29 cellular contexts compared by ENCODE assay signal in the genomic region with DNA sequence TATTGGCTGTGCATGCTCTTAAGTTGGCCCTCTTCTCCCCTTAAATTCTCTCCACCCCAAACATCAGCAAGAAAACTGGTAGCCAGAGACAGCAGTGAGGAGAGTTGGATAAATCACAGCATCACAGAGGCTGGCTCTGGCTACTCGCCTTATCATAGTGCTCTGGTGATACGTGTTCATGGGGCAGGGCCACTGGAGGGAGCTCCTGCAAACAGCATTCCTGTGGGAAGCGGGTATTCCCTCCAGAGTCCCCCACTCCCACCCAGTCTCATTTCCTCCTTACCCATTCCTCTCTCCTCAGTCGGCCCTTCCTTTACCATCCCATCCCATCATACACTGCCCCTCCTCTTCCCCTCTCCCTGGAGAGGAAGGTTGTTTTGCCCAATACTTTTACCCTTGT. TPM values are rescaled to one million over a fixed set of nuclear protein-coding genes. Genes with fewer than 3 reads are reported as not detected.
DNase-seq lines count a peak whose midpoint lies in the region; ATAC-seq, FAIRE-seq and TF ChIP-seq lines count a peak whose summit lies in the region.
"Had no signal": no experiment of that assay in that cellular context is flagged by ENCODE, and none has a peak within 500 bp of the region (broad histone marks: within the 10 kb centered on the region; RNA-seq: fewer than 3 reads in every experiment).

No MANE protein-coding gene starts in this region.

- peaks cover 30% of the 10 kb centered on the region for H3K27me3 Mint-ChIP-seq in glutamatergic neuron (ENCODE audit: unreplicated experiment)

- peaks cover 37% of the 10 kb centered on the region for H3K9me3 Mint-ChIP-seq in glutamatergic neuron (ENCODE audit: unreplicated experiment)
- H3K9me3 Mint-ChIP-seq: activated naive CD4-positive, alpha-beta T cell treated with anti-CD3 and anti-CD28 coated beads, Interleukin-2, amount 50 U/mL, for 72 hours; activated T-cell treated with anti-CD3 and anti-CD28 coated beads, Interleukin-2, amount 50 U/mL, for 72 hours; CD4-positive, alpha-beta T cell; nephron; stimulated activated memory B cell treated with anti-CD40 and anti-IgM and Interleukin-4, amounts not matched to agents 10 μg/mL and 1 μg/mL and 100 μg/mL, for 72 hours had no signal

- H3K9me3 ChIP-seq in HepG2 (ENCODE audit: low read length) (no peaks in the 10 kb centered on the region), right lobe of liver (no peaks in the 10 kb centered on the region), breast epithelium (no peaks in the 10 kb centered on the region)
- H3K9me3 ChIP-seq: ascending aorta, esophagus squamous epithelium, thoracic aorta had no signal

- in situ Hi-C loops in HepG2 (cut with HindIII; ENCODE audit: extremely low pct_ligation_motif_present, low pct_unique_long_range_greater_than_20kb) = no loop called here

- no peak for TF ChIP-seq EP300 in HepG2 (IDR thresholded peaks at IDR 0.05; ENCODE audit: low read depth in 2 of 2, low read length in 2 of 2)
- no peak for TF ChIP-seq EP300 in HepG2 (CRISPR knock-in tag; IDR thresholded peaks at IDR 0.05; ENCODE audit: borderline replicate concordance)

- H3K36me3 ChIP-seq in HepG2 (replicated peaks in 1 of 2; ENCODE audit: control insufficient read depth in 1 of 2, insufficient read depth in 2 of 2, low read length in 2 of 2) (no peaks in the 10 kb centered on the region), right lobe of liver (no peaks in the 10 kb centered on the region), breast epithelium (no peaks in the 10 kb centered on the region)
- H3K36me3 ChIP-seq: ascending aorta, esophagus squamous epithelium, thoracic aorta had no signal

- POLR2A ChIA-PET in HepG2 (lab: Yijun Ruan, JAX) (no interaction called here), RWPE1 (lab: Yijun Ruan, JAX; ENCODE audit: low non-redundant PET) (no interaction called here)

- H3K27ac Mint-ChIP-seq in glutamatergic neuron (ENCODE audit: unreplicated experiment) = peak overlapping the region; percentile 46
- H3K27ac Mint-ChIP-seq: activated CD4-positive, alpha-beta T cell treated with anti-CD3 and anti-CD28 coated beads for 36 hours; activated T-cell treated with anti-CD3 and anti-CD28 coated beads, Interleukin-2, amount 50 U/mL, for 72 hours; CD4-positive, alpha-beta T cell; nephron; stimulated activated memory B cell treated with anti-CD40 and anti-IgM and Interleukin-4, amounts not matched to agents 10 μg/mL and 1 μg/mL and 100 μg/mL, for 72 hours had no signal

- TF ChIP-seq CTCF in HepG2 (CRISPR knock-in tag; IDR thresholded peaks at IDR 0.05) (0 out of 2 replicates have a peak, but pooled peaks have one; percentile 20), right lobe of liver (IDR thresholded peaks at IDR 0.05) (no peak), RWPE1 (conservative IDR thresholded peaks at IDR 0.05; ENCODE audit: low read depth) (no peak), glutamatergic neuron (IDR thresholded peaks at IDR 0.05; ENCODE audit: partially characterized antibody, unreplicated experiment) (no peak), breast epithelium (IDR thresholded peaks at IDR 0.05) (no peak)

- no peak for TF ChIP-seq RAD21 in HepG2 (CRISPR knock-in tag; IDR thresholded peaks at IDR 0.05)

- H3K79me2 ChIP-seq in HepG2 (ENCODE audit: insufficient read depth, low read length) = no peaks in the 10 kb centered on the region

- CTCF ChIA-PET in HepG2 (lab: Yijun Ruan, JAX; ENCODE audit: low intra/inter-chr PET ratio, low total read pairs) (no interaction called here), RWPE1 (lab: Yijun Ruan, JAX) (interaction anchor here (0.6 kb wide), 1 partner anchor 248 kb away, joined by 3 read pairs; no protein-coding TSS in a partner anchor)

- no TSS peak for BruUV-seq in HepG2 (replicated peaks; lab: Mats Ljungman, UMichigan)

- TF ChIP-seq POLR2A in HepG2 (IDR thresholded peaks at IDR 0.05; ENCODE audit: insufficient read depth in 1 of 2, low read depth in 2 of 2, low read length in 2 of 2) = no peak
- no peak for TF ChIP-seq POLR2A in right lobe of liver (IDR thresholded peaks at IDR 0.05)
- TF ChIP-seq POLR2A in breast epithelium (IDR thresholded peaks at IDR 0.05) = no peak

- H3K4me1 Mint-ChIP-seq in glutamatergic neuron (ENCODE audit: low read depth, unreplicated experiment) = peaks cover 48% of the 10 kb centered on the region

- H3K4me1 ChIP-seq in HepG2 (ENCODE audit: insufficient read depth, low read length) = no peaks in the 10 kb centered on the region
- peaks cover 0 to 10% (median 0%) of the 10 kb centered on the region in 4 donors for H3K4me1 ChIP-seq in right lobe of liver
- peaks cover 0 to 9% of the 10 kb centered on the region in 2 donors for H3K4me1 ChIP-seq in breast epithelium

- H4K20me1 ChIP-seq in HepG2 (ENCODE audit: insufficient read depth, low read length) = no peaks in the 10 kb centered on the region

- no peak overlapping the region for H3K4me3 ChIP-seq in HepG2 (replicated peaks in 1 of 3; ENCODE audit: insufficient read depth in 1 of 3, low read depth in 2 of 3, low read length in 3 of 3)
- no peak overlapping the region for H3K4me3 ChIP-seq in right lobe of liver
- H3K4me3 ChIP-seq in breast epithelium = no peak overlapping the region
- H3K4me3 ChIP-seq: ascending aorta, esophagus squamous epithelium, thoracic aorta had no signal

- H3K27ac ChIP-seq in HepG2 (ENCODE audit: extremely low read length, insufficient read depth, low read length) (no peak overlapping the region), right lobe of liver (no peak overlapping the region), RWPE1 (peak overlapping the region; percentile 17; the same call in 1 of the 2 replicates), breast epithelium (no peak overlapping the region)
- H3K27ac ChIP-seq: ascending aorta, esophagus squamous epithelium, thoracic aorta had no signal

- FAIRE-seq in HepG2 (lab: Jason Lieb, UNC) = no peak

- intact Hi-C loops in HepG2 (cut with micrococcal nuclease; ENCODE audit: unreplicated experiment) (no loop called here), right lobe of liver (cut with DNase I) (no loop called here), breast epithelium (cut with DNase I; ENCODE audit: low total_unique reads) (no loop called here)

- no peak overlapping the region for H2AFZ ChIP-seq in HepG2 (ENCODE audit: low read length)

- H3K4me3 Mint-ChIP-seq in glutamatergic neuron (ENCODE audit: unreplicated experiment) = peak overlapping the region; percentile 72
- H3K4me3 Mint-ChIP-seq: activated CD4-positive, alpha-beta T cell treated with anti-CD3 and anti-CD28 coated beads for 36 hours; activated T-cell treated with anti-CD3 and anti-CD28 coated beads, Interleukin-2, amount 50 U/mL, for 72 hours; CD4-positive, alpha-beta T cell; nephron; stimulated activated memory B cell treated with anti-CD40 and anti-IgM and Interleukin-4, amounts not matched to agents 10 μg/mL and 1 μg/mL and 100 μg/mL, for 72 hours had no signal

- peaks cover 0 to 5% of the 10 kb centered on the region in 2 experiments; a peak in 1 of 5 replicates for H3K27me3 ChIP-seq in HepG2 (ENCODE audit: control insufficient read depth in 1 of 2, insufficient read depth in 2 of 2, low read length in 2 of 2)
- peaks cover 10 to 14% of the 10 kb centered on the region in 2 donors for H3K27me3 ChIP-seq in right lobe of liver
- peaks cover 11 to 31% of the 10 kb centered on the region in 2 donors for H3K27me3 ChIP-seq in breast epithelium

- DNase-seq in HepG2 (ENCODE audit: low spot score) = no peak
- DNase-seq in right lobe of liver = no peak
- DNase-seq in RWPE1 (ENCODE audit: low spot score) = no peak
- no peak for DNase-seq in glutamatergic neuron
- DNase-seq in activated gamma-delta T cell treated with Interleukin-2 at 50 U/mL for 16 hours = no peak
- DNase-seq in NCI-H446 (lab: John Stamatoyannopoulos, UW) = no peak
- no peak for DNase-seq in breast epithelium (ENCODE audit: low spot score in 2 of 2)
- DNase-seq in Ammon's horn (ENCODE audit: low spot score) = no peak
- DNase-seq: activated CD4-positive, alpha-beta T cell treated with anti-CD3 and anti-CD28 coated beads for 36 hours; activated T-cell treated with anti-CD3 and anti-CD28 coated beads, Interleukin-2, amount 50 U/mL, for 72 hours; CD4-positive, alpha-beta T cell; cerebellar nuclear complex; DMS53; esophagus squamous epithelium; IMR-90; midbrain; NCI-H2171 treated with DMSO at 0.1 percent for 48 hours; stimulated activated CD4-positive, alpha-beta T cell treated with anti-CD3 and anti-CD28 coated beads, Interleukin-1b, Interleukin-23, amount 100 ng/mL, for 48 hours had no signal

- 0 out of 3 replicates have a peak, but pooled peaks have one; percentile 32 for ATAC-seq in HepG2
- no peak for ATAC-seq in right lobe of liver
- ATAC-seq: activated CD4-positive, alpha-beta T cell treated with anti-CD3 and anti-CD28 coated beads for 36 hours; activated naive CD4-positive, alpha-beta T cell treated with anti-CD3 and anti-CD28 coated beads, Interleukin-2, amount 50 U/mL, for 72 hours; activated T-cell treated with anti-CD3 and anti-CD28 coated beads, Interleukin-2, amount 50 U/mL, for 72 hours; left lobe of liver; stimulated activated memory B cell treated with anti-CD40 and anti-IgM and Interleukin-4, amounts not matched to agents 10 μg/mL and 1 μg/mL and 100 μg/mL, for 72 hours had no signal

- H3K9ac ChIP-seq in HepG2 (ENCODE audit: insufficient read depth, low read depth, low read length) = no peak overlapping the region

- H3K4me2 ChIP-seq in HepG2 (ENCODE audit: low read depth, low read length) = no peak overlapping the region

- 0% methylated on average over 4 of the region's 4 CpGs for WGBS in HepG2 (ENCODE audit: low lambda C conversion rate)
- 23% methylated on average over 2 of the region's 4 CpGs for WGBS in right lobe of liver (ENCODE audit: insufficient coverage, low coverage, low lambda C conversion rate, missing lambda C conversion rate)

- peaks cover 21% of the 10 kb centered on the region for H3K36me3 Mint-ChIP-seq in glutamatergic neuron (ENCODE audit: unreplicated experiment)
- H3K36me3 Mint-ChIP-seq: stimulated activated memory B cell treated with anti-CD40 and anti-IgM and Interleukin-4, amounts not matched to agents 10 μg/mL and 1 μg/mL and 100 μg/mL, for 72 hours had no signal

RNA-seq across cellular contexts. Expression of a gene that starts 7.1 kb away (rescaled TPM):
- not detected in 2 replicates for total RNA-seq in HepG2 (2016; rRNA removed; fragmentation: Illumina TruSeq; extraction: Trizol)
- not detected in 2 replicates for total RNA-seq in HepG2 (2016; cell fraction: cytosol; rRNA removed; fragmentation: Illumina TruSeq; extraction: Trizol; ENCODE audit: low read depth)
- total RNA-seq in HepG2 (2016; cell fraction: insoluble cytoplasmic fraction; rRNA removed; fragmentation: Illumina TruSeq; extraction: Trizol) = not detected in 2 replicates
- total RNA-seq in HepG2 (2016; cell fraction: membrane; rRNA removed; fragmentation: Illumina TruSeq; extraction: Trizol) = not detected in 2 replicates
- total RNA-seq in HepG2 (2016; cell fraction: nucleus; rRNA removed; fragmentation: Illumina TruSeq; extraction: Trizol) = not detected in 2 replicates
- not detected in 2 replicates for polyA plus RNA-seq in HepG2 (2011; rRNA removed)
- polyA plus RNA-seq in HepG2 (2011; cell fraction: cytosol; rRNA removed) = not detected in 2 replicates
- not detected in 2 replicates for polyA plus RNA-seq in HepG2 (2011; cell fraction: nucleus; rRNA removed)
- polyA plus RNA-seq in HepG2 (2012) = not detected in 2 replicates
- polyA plus RNA-seq in HepG2 (2016; cell fraction: cytosol; fragmentation: Illumina TruSeq; extraction: Trizol; ENCODE audit: low read depth) = not detected in 2 replicates
- polyA plus RNA-seq in HepG2 (2016; cell fraction: insoluble cytoplasmic fraction; fragmentation: Illumina TruSeq; extraction: Trizol; ENCODE audit: low read depth) = not detected in 2 replicates
- not detected in 2 replicates for polyA plus RNA-seq in HepG2 (2016; cell fraction: membrane; fragmentation: Illumina TruSeq; extraction: Trizol; ENCODE audit: low read depth)
- polyA plus RNA-seq in HepG2 (2016; cell fraction: nucleus; fragmentation: Illumina TruSeq; extraction: Trizol; ENCODE audit: insufficient read depth, low read depth) = not detected in 2 replicates
- not detected in 2 replicates for polyA minus RNA-seq in HepG2 (2011; rRNA and poly(A)+ RNA removed; ENCODE audit: low replicate concordance)
- polyA minus RNA-seq in HepG2 (2011; cell fraction: cytosol; rRNA and poly(A)+ RNA removed) = not detected in 2 replicates
- polyA minus RNA-seq in HepG2 (2011; cell fraction: nucleus; rRNA and poly(A)+ RNA removed) = not detected in 2 replicates
- total RNA-seq in right lobe of liver = not detected
- total RNA-seq in glutamatergic neuron (ENCODE audit: unreplicated experiment) = 255 TPM
- total RNA-seq in breast epithelium = not detected
- total RNA-seq: activated CD4-positive, alpha-beta T cell treated with anti-CD3 and anti-CD28 coated beads for 36 hours; activated CD8-positive, alpha-beta memory T cell treated with anti-CD3 and anti-CD28 coated beads for 36 hours; activated naive CD4-positive, alpha-beta T cell treated with anti-CD3 and anti-CD28 coated beads, Interleukin-2, amount 50 U/mL, for 72 hours; ascending aorta; CD4-positive, alpha-beta T cell; glomerular endothelial cell; IMR-90; left lobe of liver; M059J; posterior vena cava; skeletal muscle tissue; thoracic aorta had no signal
- polyA plus RNA-seq: IMR-90 had no signal

Comparison
In these comparisons a context has a peak if more than half of its experiments do, and no peak if none do; other contexts are left out.
1. RNA of a gene that starts 7.1 kb away (total RNA-seq): 255 TPM in glutamatergic neuron (single experiment); not detected in HepG2, not detected in right lobe of liver and not detected in breast epithelium; every median in the first group is over 100 times any median in the second.